8 cellular contexts compared by ENCODE assay signal in the genomic region with DNA sequence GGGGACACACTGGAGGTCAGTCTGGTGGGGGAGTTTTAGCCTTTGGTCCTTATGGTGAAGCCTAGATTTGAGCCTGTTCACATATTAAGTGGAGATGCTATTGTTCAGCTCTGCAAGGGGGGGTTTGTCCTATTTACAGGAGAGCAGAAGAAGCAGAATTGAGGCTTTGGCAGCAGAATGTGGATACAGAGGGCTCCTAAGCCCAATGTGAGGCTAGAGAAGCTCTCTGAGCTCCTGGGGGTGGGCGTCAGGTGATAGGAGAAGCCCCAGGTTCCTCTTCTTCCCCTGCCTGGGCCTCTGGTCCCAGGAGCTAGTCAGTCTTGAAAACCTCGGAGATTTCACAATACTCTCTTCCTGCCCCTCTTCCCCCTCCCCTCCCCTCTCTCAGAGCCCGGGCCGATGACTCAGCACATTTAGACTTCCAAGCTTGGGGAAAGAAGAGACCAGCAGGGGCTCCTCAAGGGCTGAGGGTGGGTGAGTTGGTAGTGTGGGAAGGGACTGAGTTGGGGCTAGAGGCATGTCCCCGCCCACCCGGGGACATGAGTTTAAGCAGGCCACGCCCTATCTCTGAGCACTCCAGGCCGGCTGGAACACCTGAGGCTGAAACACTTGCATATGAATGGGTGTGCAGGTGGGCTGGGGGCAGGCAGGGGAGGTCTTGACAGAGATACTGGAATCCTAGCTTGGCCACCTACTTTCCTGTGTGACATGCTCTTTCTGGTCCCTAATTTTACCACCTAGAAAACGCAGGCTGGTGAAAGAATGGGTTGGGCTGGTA. TPM values are rescaled to one million over a fixed set of nuclear protein-coding genes. Genes with fewer than 3 reads are reported as not detected.
DNase-seq lines count a peak whose midpoint lies in the region; ATAC-seq and TF ChIP-seq lines count a peak whose summit lies in the region.

No MANE protein-coding gene starts in this region.

- H3K27me3 Mint-ChIP-seq in neural crest cell (ENCODE audit: low read depth): no peaks in the 10 kb centered on the region

- no peaks in the 10 kb centered on the region for H3K9me3 Mint-ChIP-seq in neural crest cell

- CTCF ChIA-PET in HEK293 (lab: Yijun Ruan, JAX): interaction anchor here (0.5 to 1.3 kb wide), 2 partner anchors 27 to 67 kb away, joined by 3 read pairs; no protein-coding TSS in a partner anchor

- H3K4me1 Mint-ChIP-seq in neural crest cell: peaks cover 42% of the 10 kb centered on the region

- WGBS in testis, 2 donors: 5 to 20% methylated on average over 4 to 9 of the region's 9 CpGs

- H3K36me3 ChIP-seq in HEK293 (ENCODE audit: control insufficient read depth in 2 of 2, insufficient read depth in 1 of 2, low read length in 2 of 2) (peaks cover 11 to 37% of the 10 kb centered on the region in 2 experiments; a peak in 2 of 3 replicates), Peyer's patch (peaks cover 0 to 31% (median 0%) of the 10 kb centered on the region in 3 donors), testis (ENCODE audit: low read depth, missing control alignments) (no peaks in the 10 kb centered on the region)

- POLR2A ChIA-PET in HEK293 (lab: Yijun Ruan, JAX): interaction anchor here (0.6 to 1.5 kb wide), 7 partner anchors 9 to 128 kb away, joined by 3 to 9 read pairs (median 4); a partner anchor contains a TSS

- H3K27me3 ChIP-seq in Peyer's patch: no peaks in the 10 kb centered on the region
- no peaks in the 10 kb centered on the region for H3K27me3 ChIP-seq in testis

- H3K9me3 ChIP-seq in HEK293 (ENCODE audit: control insufficient read depth, insufficient read depth, low read depth, low read length): no peaks in the 10 kb centered on the region
- H3K9me3 ChIP-seq in Peyer's patch: no peaks in the 10 kb centered on the region
- H3K9me3 ChIP-seq in testis: no peaks in the 10 kb centered on the region

- peaks cover 8% of the 10 kb centered on the region for H3K36me3 Mint-ChIP-seq in neural crest cell (ENCODE audit: low read depth)

- H3K27ac ChIP-seq in HEK293 (ENCODE audit: extremely low read depth, low read depth, low read length) (peak overlapping the region; percentile 34; the same call in 1 of the 2 replicates), Peyer's patch (peak overlapping the region; percentile 32 to 99 (median 60)), testis (peak overlapping the region; percentile 42 to 72)

- TF ChIP-seq POLR2A in Peyer's patch (IDR thresholded peaks at IDR 0.05) (no peak), testis (IDR thresholded peaks at IDR 0.05) (no peak)

- peaks cover 7% of the 10 kb centered on the region for H3K4me1 ChIP-seq in HEK293 (ENCODE audit: control insufficient read depth, insufficient read depth, low read length)
- H3K4me1 ChIP-seq in Peyer's patch: peaks cover 0 to 16% (median 0%) of the 10 kb centered on the region in 4 donors
- H3K4me1 ChIP-seq in testis: no peaks in the 10 kb centered on the region

- H3K27ac Mint-ChIP-seq in neural crest cell (ENCODE audit: unreplicated experiment): peak overlapping the region; percentile 94

- H3K4me3 ChIP-seq in HEK293 (ENCODE audit: low read depth, low read length) (no peak overlapping the region), Peyer's patch (peak overlapping the region in 2 of 4 donors; percentile 17 to 27), testis (no peak overlapping the region)

- intact Hi-C loops in testis (cut with DNase I; ENCODE audit: low total_unique reads): no loop called here

- H3K4me3 Mint-ChIP-seq in neural crest cell: peak overlapping the region; percentile 95

- DNase-seq in AG09319 (ENCODE audit: extremely low read depth, low read depth) (peak; percentile 87), Peyer's patch (peak in 2 of 3 donors; percentile 38 to 73), foreskin melanocyte (peak; percentile 41), neural crest cell (ENCODE audit: low read depth, low spot score) (peak; percentile 40), testis (peak; percentile 69)
- peak; percentile 27 for DNase-seq in activated T-helper 9 cell treated with anti-CD3 and anti-CD28 coated beads, Interleukin-2, amount 50 U/mL, for 16 hours (ENCODE audit: low read depth)

- ATAC-seq in GM18498 (IDR thresholded peaks at IDR 0.05; ENCODE audit: unreplicated experiment): no peak

- TF ChIP-seq CTCF in AG09319 (IDR thresholded peaks at IDR 0.05; ENCODE audit: low read depth, low read length): peak; percentile 27
- no peak; the same call in 1 of the 2 replicates for TF ChIP-seq CTCF in HEK293 (tag by site-specific recombination; IDR thresholded peaks at IDR 0.05)
- TF ChIP-seq CTCF in Peyer's patch (IDR thresholded peaks at IDR 0.05): no peak
- no peak for TF ChIP-seq CTCF in neural crest cell (conservative IDR thresholded peaks at IDR 0.05)
- no peak for TF ChIP-seq CTCF in testis (IDR thresholded peaks at IDR 0.05)

TF ChIP-seq in HEK293, 187 proteins besides CTCF, POLR2A, EP300 and RAD21 (continues in another document):
- no peak for TF ChIP-seq ZFP3 (tag by site-specific recombination; IDR thresholded peaks at IDR 0.05; ENCODE audit: low read depth)
- no peak for TF ChIP-seq ZNF585B (tag by site-specific recombination; IDR thresholded peaks at IDR 0.05)
- TF ChIP-seq ZNF114 (tag by site-specific recombination; IDR thresholded peaks at IDR 0.05): no peak
- TF ChIP-seq ZFHX2 (tag by site-specific recombination; conservative IDR thresholded peaks at IDR 0.05): peak; percentile 81
- no peak for TF ChIP-seq ZNF423 (tag by site-specific recombination; IDR thresholded peaks at IDR 0.05)
- TF ChIP-seq SP7 (tag by site-specific recombination; IDR thresholded peaks at IDR 0.05): peak; percentile 54; the same call in 1 of the 2 replicates
- TF ChIP-seq EGR2 (tag by site-specific recombination; IDR thresholded peaks at IDR 0.05; ENCODE audit: low read depth): peak; percentile 86
- TF ChIP-seq, protein P1, sequence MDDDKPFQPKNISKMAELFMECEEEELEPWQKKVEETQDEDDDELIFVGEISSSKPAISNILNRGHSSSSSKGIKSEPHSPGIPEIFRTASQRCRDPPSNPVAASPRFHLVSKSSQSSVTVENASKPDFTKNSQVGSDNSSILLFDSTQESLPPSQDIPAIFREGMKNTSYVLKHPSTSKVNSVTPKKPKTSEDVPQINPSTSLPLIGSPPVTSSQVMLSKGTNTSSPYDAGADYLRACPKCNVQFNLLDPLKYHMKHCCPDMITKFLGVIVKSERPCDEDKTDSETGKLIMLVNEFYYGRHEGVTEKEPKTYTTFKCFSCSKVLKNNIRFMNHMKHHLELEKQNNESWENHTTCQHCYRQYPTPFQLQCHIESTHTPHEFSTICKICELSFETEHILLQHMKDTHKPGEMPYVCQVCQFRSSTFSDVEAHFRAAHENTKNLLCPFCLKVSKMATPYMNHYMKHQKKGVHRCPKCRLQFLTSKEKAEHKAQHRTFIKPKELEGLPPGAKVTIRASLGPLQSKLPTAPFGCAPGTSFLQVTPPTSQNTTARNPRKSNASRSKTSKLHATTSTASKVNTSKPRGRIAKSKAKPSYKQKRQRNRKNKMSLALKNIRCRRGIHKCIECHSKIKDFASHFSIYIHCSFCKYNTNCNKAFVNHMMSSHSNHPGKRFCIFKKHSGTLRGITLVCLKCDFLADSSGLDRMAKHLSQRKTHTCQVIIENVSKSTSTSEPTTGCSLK (tag by site-specific recombination; IDR thresholded peaks at IDR 0.05): no peak
- no peak for TF ChIP-seq ZNF623 (tag by site-specific recombination; IDR thresholded peaks at IDR 0.05)
- TF ChIP-seq ZEB2 (tag by site-specific recombination; IDR thresholded peaks at IDR 0.05): peak; percentile 40; the same call in 1 of the 2 replicates
- no peak for TF ChIP-seq ZNF37A (tag by site-specific recombination; IDR thresholded peaks at IDR 0.05)
- peak; percentile 96 for TF ChIP-seq ZBTB8A (tag by site-specific recombination; IDR thresholded peaks at IDR 0.05)
- TF ChIP-seq ZNF302 (tag by site-specific recombination; IDR thresholded peaks at IDR 0.05; ENCODE audit: low read depth): no peak
- no peak for TF ChIP-seq ZSCAN23 (tag by site-specific recombination; IDR thresholded peaks at IDR 0.05)
- peak; percentile 57 for TF ChIP-seq ZBTB21 (tag by site-specific recombination; IDR thresholded peaks at IDR 0.05)
- no peak for TF ChIP-seq ZNF48 (tag by site-specific recombination; IDR thresholded peaks at IDR 0.05)
- TF ChIP-seq, protein P2, sequence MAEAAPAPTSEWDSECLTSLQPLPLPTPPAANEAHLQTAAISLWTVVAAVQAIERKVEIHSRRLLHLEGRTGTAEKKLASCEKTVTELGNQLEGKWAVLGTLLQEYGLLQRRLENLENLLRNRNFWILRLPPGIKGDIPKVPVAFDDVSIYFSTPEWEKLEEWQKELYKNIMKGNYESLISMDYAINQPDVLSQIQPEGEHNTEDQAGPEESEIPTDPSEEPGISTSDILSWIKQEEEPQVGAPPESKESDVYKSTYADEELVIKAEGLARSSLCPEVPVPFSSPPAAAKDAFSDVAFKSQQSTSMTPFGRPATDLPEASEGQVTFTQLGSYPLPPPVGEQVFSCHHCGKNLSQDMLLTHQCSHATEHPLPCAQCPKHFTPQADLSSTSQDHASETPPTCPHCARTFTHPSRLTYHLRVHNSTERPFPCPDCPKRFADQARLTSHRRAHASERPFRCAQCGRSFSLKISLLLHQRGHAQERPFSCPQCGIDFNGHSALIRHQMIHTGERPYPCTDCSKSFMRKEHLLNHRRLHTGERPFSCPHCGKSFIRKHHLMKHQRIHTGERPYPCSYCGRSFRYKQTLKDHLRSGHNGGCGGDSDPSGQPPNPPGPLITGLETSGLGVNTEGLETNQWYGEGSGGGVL (tag by site-specific recombination; IDR thresholded peaks at IDR 0.05): peak; percentile 92

RNA-seq across cellular contexts. Expression of a gene that starts 3.4 kb away (rescaled TPM):
- total RNA-seq in Peyer's patch: 10 to 100 TPM; 25.6 to 36.3 (median 32.4) TPM
- total RNA-seq in neural crest cell: 26.2 TPM in 2 replicates
- 10 to 100 TPM; 53.9 to 66.0 TPM for total RNA-seq in testis
- polyA plus RNA-seq in testis (ENCODE audit: insufficient read depth, low read depth, low replicate concordance): 29.3 TPM

RNA-seq across cellular contexts. Expression of a gene that starts 19.0 kb away (rescaled TPM):
- total RNA-seq in Peyer's patch: 10 to 100 TPM in 3 of 4 donors, not detected in 1; 13.8 to 39.1 (median 24.5) TPM
- total RNA-seq in neural crest cell: 13.8 and 14.7 TPM in 2 replicates
- total RNA-seq in testis: 10 to 100 TPM; 11.0 to 11.2 TPM
- polyA plus RNA-seq in testis (ENCODE audit: insufficient read depth, low read depth, low replicate concordance): 7.5 TPM

RNA-seq across cellular contexts. Expression of a gene that starts 34.0 kb away (rescaled TPM):
- 1 to 10 TPM; 2.8 to 9.8 (median 4.4) TPM for total RNA-seq in Peyer's patch
- 30.2 and 33.7 TPM in 2 replicates for total RNA-seq in neural crest cell
- total RNA-seq in testis: 10 to 100 TPM; 43.7 to 58.7 TPM
- 60.9 TPM for polyA plus RNA-seq in testis (ENCODE audit: insufficient read depth, low read depth, low replicate concordance)

RNA-seq across cellular contexts. Expression of a gene that starts 37.7 kb away (rescaled TPM):
- total RNA-seq in Peyer's patch (100 to 1,000 TPM in 1 of 4 donors, 10 to 100 TPM in 3; 32.4 to 139 (median 70.9) TPM), neural crest cell (55.3 and 63.2 TPM in 2 replicates), testis (10 to 100 TPM; 76.4 to 88.9 TPM)
- polyA plus RNA-seq in testis (ENCODE audit: insufficient read depth, low read depth, low replicate concordance): 44.4 TPM

RNA-seq across cellular contexts. Expression of a gene that starts 39.9 kb away (rescaled TPM):
- total RNA-seq in Peyer's patch (100 to 1,000 TPM in 2 of 4 donors, 10 to 100 TPM in 2; 64.2 to 133 (median 86.9) TPM), neural crest cell (29.0 and 29.6 TPM in 2 replicates), testis (10 to 100 TPM; 43.2 to 52.0 TPM)
- 27.1 TPM for polyA plus RNA-seq in testis (ENCODE audit: insufficient read depth, low read depth, low replicate concordance)

Comparison
In these comparisons a context has a peak if more than half of its experiments do, and no peak if none do; other contexts are left out.
1. DNase-seq: peak in every context shown above with its lines; median percentile 87 in AG09319; 69 in testis; 56 in Peyer's patch; 41 in foreskin melanocyte; 40 in neural crest cell; 27 in activated T-helper 9 cell treated with anti-CD3 and anti-CD28 coated beads, Interleukin-2, amount 50 U/mL, for 16 hours.